ENCODE assay signal across 8 cellular contexts in the genomic region with DNA sequence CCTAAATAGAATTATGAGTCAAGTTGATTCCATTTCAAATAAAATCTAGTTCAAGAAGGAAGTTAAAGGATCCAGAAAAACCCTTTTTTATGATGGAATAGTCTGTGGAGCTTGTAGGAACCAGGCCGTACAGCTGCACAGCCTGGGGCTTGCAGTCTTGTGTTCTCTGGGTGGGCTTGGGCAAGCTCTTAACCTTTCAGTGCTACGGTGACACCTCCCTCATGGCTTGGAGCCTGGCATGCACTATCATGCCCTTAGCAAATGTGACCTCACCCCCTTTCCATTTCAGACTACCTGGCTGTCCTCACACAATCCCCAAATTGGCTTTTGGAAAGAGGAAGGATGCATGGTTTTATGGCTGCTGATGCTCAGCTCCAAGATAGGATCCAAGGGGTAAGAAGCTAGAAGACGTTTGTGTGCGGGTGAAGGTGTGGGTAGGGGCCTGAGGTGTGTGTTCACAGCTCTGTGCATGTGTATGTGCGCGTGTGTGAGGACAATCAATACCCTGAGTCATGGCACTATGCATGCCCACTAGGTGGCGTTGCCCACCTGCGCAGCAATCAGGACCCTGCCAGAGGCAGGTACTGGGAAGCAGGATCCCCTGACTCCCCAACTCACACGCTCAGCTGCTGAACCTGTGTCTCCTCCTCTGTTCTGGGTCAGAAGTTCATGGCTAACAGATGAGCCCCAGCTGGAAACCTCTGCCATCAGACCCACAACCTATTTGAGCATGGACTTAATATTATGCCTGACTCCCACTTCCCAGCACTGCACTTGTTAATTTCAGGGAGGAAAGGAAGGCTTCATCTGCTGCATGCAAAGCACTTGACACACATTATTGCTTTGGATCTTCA.
DNase-seq lines count a peak whose midpoint lies in the region; ATAC-seq and TF ChIP-seq lines count a peak whose summit lies in the region.

No MANE protein-coding gene starts in this region.

- DNase-seq in Ammon's horn (ENCODE audit: low spot score) (peak; percentile 79), LNCaP clone FGC (ENCODE audit: low read depth) (peak; percentile 19), brain microvascular endothelial cell (peak; percentile 43), inferior parietal cortex (ENCODE audit: extremely low spot score) (peak; percentile 76)
- peak; percentile 32 to 45 for DNase-seq in stimulated activated CD4-positive, alpha-beta T cell treated with anti-CD3 and anti-CD28 coated beads, Interleukin-1b, Interleukin-23, amount 100 ng/mL, for 1 hour (ENCODE audit: low read depth in 2 of 2)

- H3K4me3 ChIP-seq in LNCaP clone FGC (ENCODE audit: low read depth, low read length) (no peak overlapping the region), brain microvascular endothelial cell (ENCODE audit: low read depth, low read length) (no peak overlapping the region)

- H3K27me3 ChIP-seq in brain microvascular endothelial cell (replicated peaks) = no peaks in the 10 kb centered on the region

- no peaks in the 10 kb centered on the region for H3K36me3 ChIP-seq in brain microvascular endothelial cell (replicated peaks)

- H3K27ac ChIP-seq in VCaP (no peak overlapping the region), brain microvascular endothelial cell (no peak overlapping the region)

- in situ Hi-C loops in brain microvascular endothelial cell (cut with HindIII; ENCODE audit: low pct_ligation_motif_present, low sequenced_read_pairs) = loop anchor here (25.0 kb wide), 1 partner anchor 288 kb away; the partner anchor contains the start of genes GDF10 and GDF2

- ATAC-seq in GM18519 (IDR thresholded peaks at IDR 0.05; ENCODE audit: low FRiP score, unreplicated experiment) (peak; percentile 76), HG02938 (IDR thresholded peaks at IDR 0.05; ENCODE audit: unreplicated experiment) (no peak)

- TF ChIP-seq CTCF in LNCaP clone FGC (IDR thresholded peaks at IDR 0.05; ENCODE audit: control insufficient read depth, extremely low read depth, insufficient read depth) (peak; percentile 97), VCaP (conservative IDR thresholded peaks at IDR 0.05) (peak; percentile 96), brain microvascular endothelial cell (IDR thresholded peaks at IDR 0.05; ENCODE audit: low read depth, low read length, missing control alignments) (peak; percentile 95)

Comparison
In these comparisons a context has a peak if more than half of its experiments do, and no peak if none do; other contexts are left out.
1. DNase-seq: peak in every context shown above with its lines; median percentile 79 in Ammon's horn; 76 in inferior parietal cortex; 43 in brain microvascular endothelial cell; 38 in stimulated activated CD4-positive, alpha-beta T cell treated with anti-CD3 and anti-CD28 coated beads, Interleukin-1b, Interleukin-23, amount 100 ng/mL, for 1 hour; 19 in LNCaP clone FGC.